In the genomic region with DNA sequence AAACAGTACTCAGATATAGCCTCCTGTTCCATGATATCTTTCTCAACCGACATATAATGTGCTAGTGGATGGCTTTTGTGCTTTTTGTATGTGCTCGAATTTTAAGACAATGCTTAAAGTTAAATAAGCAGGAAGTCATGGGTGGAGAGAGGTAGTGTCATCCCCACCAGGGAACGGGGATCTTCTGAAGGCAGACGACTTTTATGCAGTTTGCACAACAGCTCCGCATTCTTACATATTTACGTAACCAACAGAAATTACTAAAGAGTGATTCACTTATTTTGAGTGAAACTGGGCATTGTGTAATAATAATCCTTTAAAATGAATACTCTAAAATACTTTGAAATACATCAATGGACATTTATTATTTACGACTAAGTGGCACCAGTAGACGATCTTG, we compare ENCODE assay signal across 14 cellular contexts.
DNase-seq lines count a peak whose midpoint lies in the region; TF ChIP-seq lines count a peak whose summit lies in the region.
"Had no signal": no experiment of that assay in that cellular context is flagged by ENCODE, and none has a peak within 500 bp of the region (broad histone marks: within the 10 kb centered on the region; RNA-seq: fewer than 3 reads in every experiment).

No MANE protein-coding gene starts in this region.

- no peak overlapping the region for H3K27ac Mint-ChIP-seq in Calu3 (ENCODE audit: unreplicated experiment)
- H3K27ac Mint-ChIP-seq: natural killer cell treated with Interleukin-12 subunit alpha and Interleukin-12 subunit beta and Interleukin-15 and Interleukin-18, amount 100 ng/mL, for 72 hours had no signal

- H3K4me1 ChIP-seq in SJSA1 (replicated peaks), result peaks cover 11% of the 10 kb centered on the region
- H3K4me1 ChIP-seq: HAP-1 had no signal

- no peak overlapping the region for H3K4me3 ChIP-seq in SJSA1
- H3K4me3 ChIP-seq: HAP-1 had no signal

- no TSS peak for BruUV-seq in Calu3 (replicated peaks; lab: Mats Ljungman, UMichigan)

- H3K27me3 ChIP-seq in SJSA1 (replicated peaks), result no peaks in the 10 kb centered on the region

- H3K27me3 Mint-ChIP-seq in Calu3 (ENCODE audit: unreplicated experiment), result no peaks in the 10 kb centered on the region
- H3K27me3 Mint-ChIP-seq: natural killer cell treated with Interleukin-12 subunit alpha and Interleukin-12 subunit beta and Interleukin-15 and Interleukin-18, amount 100 ng/mL, for 72 hours had no signal

- no peaks in the 10 kb centered on the region for H3K4me1 Mint-ChIP-seq in Calu3 (ENCODE audit: low read depth, unreplicated experiment)

- no peak for TF ChIP-seq CTCF in Calu3 (IDR thresholded peaks at IDR 0.05; ENCODE audit: unreplicated experiment)

- intact Hi-C loops in Calu3 (cut with micrococcal nuclease; ENCODE audit: unreplicated experiment), result no loop called here

- DNase-seq in HPDE6-E6E7 (ENCODE audit: extremely low spot score) (peak; percentile 50), SJSA1 (ENCODE audit: low read depth in 1 of 2, low spot score in 2 of 2) (peak; percentile 45 to 48), fibroblast of peridontal ligament (ENCODE audit: extremely low read depth) (peak; percentile 73), smooth muscle cell of the brain vasculature (ENCODE audit: low read depth, low spot score) (peak; percentile 44), NCI-H2107 (lab: John Stamatoyannopoulos, UW) (no peak), HuH-7.5 (ENCODE audit: low spot score) (no peak), Calu3 (no peak)
- DNase-seq: activated gamma-delta T cell; GDM1; NCI-H1105; stimulated activated CD4-positive, alpha-beta T cell treated with anti-CD3 and anti-CD28 coated beads, Interleukin-1b, Interleukin-23, amount 100 ng/mL, for 48 hours; stimulated activated naive CD8-positive, alpha-beta T cell treated with anti-CD3 and anti-CD28 coated beads, Interleukin-15, Interleukin-2, amounts not matched to agents 100 U/mL and 50 U/mL, for 24 hours had no signal

- no peak overlapping the region for H3K4me3 Mint-ChIP-seq in Calu3 (ENCODE audit: low read depth, unreplicated experiment)
- H3K4me3 Mint-ChIP-seq: natural killer cell treated with Interleukin-12 subunit alpha and Interleukin-12 subunit beta and Interleukin-15 and Interleukin-18, amount 100 ng/mL, for 72 hours had no signal

- no peaks in the 10 kb centered on the region for H3K36me3 Mint-ChIP-seq in Calu3 (ENCODE audit: insufficient read depth, unreplicated experiment)

- no peaks in the 10 kb centered on the region for H3K9me3 Mint-ChIP-seq in Calu3 (ENCODE audit: low read depth, unreplicated experiment)

- CTCF ChIA-PET in Calu3 (lab: Charles Lee), result no interaction called here

- H3K9me3 ChIP-seq in SJSA1 (replicated peaks), result no peaks in the 10 kb centered on the region
- H3K9me3 ChIP-seq: HAP-1 had no signal

- H3K27ac ChIP-seq in SJSA1, result peak overlapping the region; percentile 77

- no peaks in the 10 kb centered on the region for H3K36me3 ChIP-seq in SJSA1
- H3K36me3 ChIP-seq: HAP-1 had no signal

Comparison
In these comparisons a context has a peak if more than half of its experiments do, and no peak if none do; other contexts are left out.
1. DNase-seq: peak in HPDE6-E6E7 (single experiment), SJSA1 (2 of 2), fibroblast of peridontal ligament (single experiment) and smooth muscle cell of the brain vasculature (single experiment); none in NCI-H2107 (single experiment), HuH-7.5 (single experiment) and Calu3 (single experiment).